ENCODE assay signal across 2 cellular contexts in genomic region chr4:72169285-72169684, GRCh38.
TF ChIP-seq lines count a peak whose summit lies in the region.
"Not testable (repeated sequence)": the region's sequence is repeated elsewhere in the genome, so short reads cannot be mapped to it uniquely, and the experiment has no call there.

No MANE protein-coding gene starts in this region.

TF ChIP-seq in K562, 482 proteins besides CTCF, POLR2A, EP300 and RAD21 (continued from another document):
- TF ChIP-seq FOXK2 (conservative IDR thresholded peaks at IDR 0.05 in 1 of 2, IDR thresholded peaks at IDR 0.05 in 1 of 2; ENCODE audit: low read depth in 2 of 2) (0 out of 4 replicates have a peak, but pooled peaks of 1 of the 2 experiments have one; percentile 17), FOXA3 (CRISPR knock-in tag; conservative IDR thresholded peaks at IDR 0.05 in 1 of 2, IDR thresholded peaks at IDR 0.05 in 1 of 2) (peak in 1 of 2 experiments; percentile 68; a peak in 2 of 4 replicates)

TF ChIP-seq in HepG2, 621 proteins besides CTCF, POLR2A, EP300 and RAD21:
- TF ChIP-seq ZNF281 (CRISPR knock-in tag; IDR thresholded peaks at IDR 0.05; ENCODE audit: borderline replicate concordance): peak; percentile 84; the same call in 1 of the 2 replicates
- TF ChIP-seq FOXA1 (IDR thresholded peaks at IDR 0.05): not testable (repeated sequence)
- TF ChIP-seq FOXA1 (CRISPR knock-in tag; IDR thresholded peaks at IDR 0.05): peak; percentile 56; the same call in 1 of the 2 replicates
- 0 out of 2 replicates have a peak, but pooled peaks have one; percentile 32 for TF ChIP-seq FOXA3 (CRISPR knock-in tag; IDR thresholded peaks at IDR 0.05)
